Comparison of ENCODE assay signal across 10 cellular contexts in the genomic region with DNA sequence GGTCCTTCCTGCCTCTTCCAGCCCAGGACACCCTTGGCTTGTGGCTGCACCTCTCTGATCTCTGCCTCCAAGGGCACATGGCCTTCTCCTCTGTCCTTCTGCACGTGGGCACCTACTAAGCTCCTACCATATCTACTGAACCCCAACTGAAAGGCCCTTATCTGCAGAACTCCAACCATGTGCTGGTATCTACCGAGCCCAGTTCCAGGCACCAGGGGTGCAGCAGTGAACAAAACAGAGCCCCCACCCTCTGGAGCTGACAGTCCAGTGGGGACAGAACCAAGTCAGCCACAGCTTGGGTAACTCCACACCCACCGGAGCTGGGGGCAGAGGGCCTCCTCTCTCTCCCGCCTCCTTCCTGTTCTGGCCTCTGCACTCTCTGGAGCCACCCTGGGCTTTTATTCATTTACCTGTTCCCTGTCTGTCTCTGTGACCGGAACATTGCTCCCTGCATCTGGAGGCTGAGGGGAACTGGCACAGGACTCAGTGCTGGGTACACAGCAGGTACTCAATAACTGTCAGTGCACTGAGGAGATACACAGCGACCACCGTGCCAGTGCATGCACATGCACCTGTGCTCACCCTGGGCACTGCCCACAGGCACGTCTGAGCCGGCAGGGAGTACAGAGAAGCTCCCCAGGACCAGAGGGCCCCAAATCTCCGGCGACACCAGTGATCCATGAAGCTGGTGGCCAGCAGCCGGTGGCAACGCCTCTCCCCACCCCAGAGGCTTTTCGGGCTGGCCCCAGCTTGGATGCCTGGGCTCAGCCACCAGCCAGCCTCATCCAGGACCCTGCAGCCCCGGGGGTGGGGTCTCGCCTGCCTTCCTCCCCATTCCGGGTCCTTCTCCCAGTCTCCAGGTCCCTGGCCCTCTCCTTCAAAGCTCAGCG. TPM values are rescaled to one million over a fixed set of nuclear protein-coding genes. Genes with fewer than 3 reads are reported as not detected.
DNase-seq lines count a peak whose midpoint lies in the region; ATAC-seq and TF ChIP-seq lines count a peak whose summit lies in the region.
"Had no signal": no experiment of that assay in that cellular context is flagged by ENCODE, and none has a peak within 500 bp of the region (broad histone marks: within the 10 kb centered on the region; RNA-seq: fewer than 3 reads in every experiment).

No MANE protein-coding gene starts in this region.

- H3K4me3 ChIP-seq in HFF-Myc (replicated peaks; ENCODE audit: low read depth, low read length) = peak overlapping the region; percentile 66
- peak overlapping the region; percentile 87 to 89 for H3K4me3 ChIP-seq in foreskin fibroblast (ENCODE audit: low read depth in 1 of 2, low read length in 2 of 2)
- H3K4me3 ChIP-seq in stomach = peak overlapping the region; percentile 70 to 93 (median 84)

- H3K9me3 ChIP-seq in stomach = no peaks in the 10 kb centered on the region

- intact Hi-C loops in stomach (cut with DNase I; ENCODE audit: low total_unique reads) = no loop called here

- no peaks in the 10 kb centered on the region for H3K36me3 ChIP-seq in stomach

- CTCF ChIA-PET in WTC11 (lab: Charles Lee) = interaction anchor here (0.7 to 5.6 kb wide), 3 partner anchors 17 to 24 kb away, joined by 3 to 28 read pairs (median 4); no protein-coding TSS in a partner anchor

- TF ChIP-seq EP300 in stomach (IDR thresholded peaks at IDR 0.05) = no peak

- no peaks in the 10 kb centered on the region for H3K36me3 Mint-ChIP-seq in WTC11

- TF ChIP-seq POLR2A in stomach (IDR thresholded peaks at IDR 0.05) = no peak
- no peak for TF ChIP-seq POLR2A in GM18505 (IDR thresholded peaks at IDR 0.05; ENCODE audit: borderline replicate concordance, extremely low read depth, insufficient read depth, insufficient read length)

- 25 to 46% (median 35%) methylated on average over 14 to 18 of the region's 18 CpGs for WGBS in stomach, 5 donors

- no peaks in the 10 kb centered on the region for H3K27me3 Mint-ChIP-seq in WTC11 (ENCODE audit: low read depth)

- peak overlapping the region; percentile 80 to 96 (median 94) for H3K27ac ChIP-seq in stomach

- H3K9me3 Mint-ChIP-seq in WTC11 = no peaks in the 10 kb centered on the region
- H3K9me3 Mint-ChIP-seq: T-helper 2 cell treated with Interferon-gamma antibody and Interleukin-4, amounts not matched to agents 5 μg/mL and 100 μg/mL, for 36 hours had no signal

- no peak for TF ChIP-seq CTCF in HFF-Myc (IDR thresholded peaks at IDR 0.05; ENCODE audit: low read depth, low read length, missing control alignments)
- TF ChIP-seq CTCF in WTC11 (IDR thresholded peaks at IDR 0.05) = no peak
- TF ChIP-seq CTCF in foreskin fibroblast (IDR thresholded peaks at IDR 0.05; ENCODE audit: low read depth, low read length) = no peak
- TF ChIP-seq CTCF in stomach (IDR thresholded peaks at IDR 0.05) = no peak

- POLR2A ChIA-PET in WTC11 (lab: Charles Lee) = no interaction called here

- H3K27ac Mint-ChIP-seq in WTC11 = peak overlapping the region; percentile 57

- H3K27me3 ChIP-seq in stomach = no peaks in the 10 kb centered on the region

- peaks cover 16% of the 10 kb centered on the region for H3K4me1 Mint-ChIP-seq in WTC11

- H3K4me1 ChIP-seq in stomach = peaks cover 86 to 94% (median 93%) of the 10 kb centered on the region in 4 donors

- ATAC-seq in WTC11 = no peak
- no peak for ATAC-seq in GM18505 (IDR thresholded peaks at IDR 0.05; ENCODE audit: unreplicated experiment)
- no peak for ATAC-seq in GM18907 (IDR thresholded peaks at IDR 0.05; ENCODE audit: unreplicated experiment)
- no peak for ATAC-seq in HG03280 (IDR thresholded peaks at IDR 0.05; ENCODE audit: unreplicated experiment)

- DNase-seq in HFF-Myc (ENCODE audit: extremely low read depth, low read depth) = no peak
- DNase-seq in WTC11 (ENCODE audit: low spot score) = no peak
- no peak for DNase-seq in foreskin fibroblast
- no peak for DNase-seq in stomach
- DNase-seq in SW 1271 (lab: John Stamatoyannopoulos, UW) = no peak
- DNase-seq: NCI-H2171 treated with DMSO at 0.1 percent for 48 hours had no signal

- no peak overlapping the region for H3K4me3 Mint-ChIP-seq in WTC11

TF ChIP-seq in WTC11, 78 proteins besides CTCF, POLR2A, EP300 and RAD21:
- TF ChIP-seq ZMAT4 (CRISPR knock-in tag; IDR thresholded peaks at IDR 0.05) (no peak), ZBTB21 (CRISPR knock-in tag; IDR thresholded peaks at IDR 0.05; ENCODE audit: borderline replicate concordance) (no peak), ZNF396 (CRISPR knock-in tag; IDR thresholded peaks at IDR 0.05; ENCODE audit: borderline replicate concordance) (no peak), ZBTB43 (CRISPR knock-in tag; IDR thresholded peaks at IDR 0.05) (no peak), KAT7 (CRISPR knock-in tag; IDR thresholded peaks at IDR 0.05; ENCODE audit: borderline replicate concordance) (no peak)

RNA-seq across cellular contexts. Expression of gene MICALL2, which starts 2.0 kb away (rescaled TPM):
- total RNA-seq in WTC11 (2021) (13.6 to 15.7 TPM (median 14.1 TPM) in 3 replicates), stomach (100 to 1,000 TPM in 3 of 5 donors, 10 to 100 TPM in 2; 30.7 to 263 (median 118) TPM)
- polyA plus RNA-seq in stomach = 100 to 1,000 TPM in 1 of 3 donors, 10 to 100 TPM in 2; 85.9 to 110 (median 93.6) TPM

RNA-seq across cellular contexts. Expression of gene INTS1, which starts 46.9 kb away (rescaled TPM):
- total RNA-seq in WTC11 (2021) = 143 to 161 TPM (median 150 TPM) in 3 replicates
- 100 to 1,000 TPM in 1 of 5 donors, 10 to 100 TPM in 4; 24.4 to 724 (median 81.7) TPM for total RNA-seq in stomach
- polyA plus RNA-seq in stomach = 10 to 100 TPM; 34.2 to 65.4 (median 46.9) TPM
